9 cellular contexts compared by ENCODE assay signal in genomic region chr1:147892731-147893214, GRCh38. TPM values are rescaled to one million over a fixed set of nuclear protein-coding genes. Genes with fewer than 3 reads are reported as not detected.
DNase-seq lines count a peak whose midpoint lies in the region; ATAC-seq lines count a peak whose summit lies in the region.
"Had no signal": no experiment of that assay in that cellular context is flagged by ENCODE, and none has a peak within 500 bp of the region (broad histone marks: within the 10 kb centered on the region; RNA-seq: fewer than 3 reads in every experiment).

No MANE protein-coding gene starts in this region.

- intact Hi-C loops in left colon (cut with DNase I, micrococcal nuclease): loop anchor here in 1 of 2 donors (10.0 kb wide), 1 partner anchor 168 kb away; no protein-coding TSS in a partner anchor

- ATAC-seq in left colon: peak; percentile 49
- no peak for ATAC-seq in GM19324 (IDR thresholded peaks at IDR 0.05; ENCODE audit: low FRiP score, unreplicated experiment)

- DNase-seq in NCI-H1436 (lab: John Stamatoyannopoulos, UW): peak; percentile 2
- DNase-seq in NCI-H1436 treated with DMSO at 0.1 percent for 48 hours (lab: John Stamatoyannopoulos, UW): no peak
- DNase-seq in Jurkat, Clone E6-1 (ENCODE audit: low read depth, low spot score): peak; percentile 27
- DNase-seq in RKO (ENCODE audit: low spot score): peak; percentile 62
- DNase-seq in cerebellar cortex (ENCODE audit: low spot score): peak; percentile 65
- no peak for DNase-seq in left colon
- peak; percentile 32 for DNase-seq in stromal cell of bone marrow (ENCODE audit: low read depth)

- H3K4me3 ChIP-seq in Jurkat, Clone E6-1 (ENCODE audit: low read length): no peak overlapping the region
- H3K4me3 ChIP-seq: BLaER1 had no signal

RNA-seq across cellular contexts. Expression of gene GJA8, which starts 9.8 kb away (rescaled TPM):
- polyA plus RNA-seq in Jurkat, Clone E6-1 (2012; ENCODE audit: insufficient read depth, insufficient read length): not detected
- total RNA-seq in left colon: not detected

RNA-seq across cellular contexts. Expression of gene GPR89B, which starts 35.4 kb away (rescaled TPM):
- 8.2 TPM for polyA plus RNA-seq in Jurkat, Clone E6-1 (2012; ENCODE audit: insufficient read depth, insufficient read length)
- total RNA-seq in left colon: 10 to 100 TPM; 10.6 to 13.3 TPM

Comparison
In these comparisons a context has a peak if more than half of its experiments do, and no peak if none do; other contexts are left out.
1. DNase-seq: peak in NCI-H1436 (single experiment), Jurkat, Clone E6-1 (single experiment), RKO (single experiment), cerebellar cortex (single experiment) and stromal cell of bone marrow (single experiment); none in NCI-H1436 treated with DMSO at 0.1 percent for 48 hours (single experiment) and left colon (0 of 2).